ENCODE assay signal across 1 cellular context in the genomic region with DNA sequence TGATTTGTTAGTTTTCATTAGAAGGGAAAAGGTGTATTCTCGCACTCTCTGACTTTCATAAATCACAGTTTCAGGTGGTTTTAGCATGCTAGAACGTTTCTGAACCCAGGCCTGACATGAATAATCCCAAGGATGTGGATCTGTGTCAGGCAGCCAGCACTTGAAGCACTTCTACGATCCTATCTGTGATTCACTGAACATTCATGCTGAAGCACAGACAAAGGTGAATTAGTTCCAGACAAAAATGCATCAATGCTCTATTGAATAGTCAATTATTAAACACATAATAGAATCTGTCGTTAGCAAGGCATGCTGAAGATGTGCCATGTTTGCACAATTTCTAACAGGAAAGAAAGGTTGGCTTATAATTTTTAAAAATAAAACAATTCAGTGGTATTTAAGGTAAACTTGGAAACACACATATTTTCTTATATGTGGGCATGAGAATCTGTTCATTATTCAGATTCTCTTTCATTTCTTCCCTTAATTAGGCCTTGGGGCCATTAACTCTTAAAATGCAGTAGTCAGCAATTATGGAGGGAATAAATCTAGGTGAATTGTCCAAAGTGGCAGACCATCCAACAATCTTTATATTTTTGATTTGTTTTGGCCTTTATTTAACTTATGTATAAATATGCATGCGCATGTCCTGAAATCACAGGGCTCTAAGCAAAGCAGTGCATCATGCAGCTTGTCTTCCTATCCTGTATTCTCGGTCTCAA.
TF ChIP-seq lines count a peak whose summit lies in the region.

No MANE protein-coding gene starts in this region.

TF ChIP-seq in IMR-90, 13 proteins besides CTCF, POLR2A, EP300 and RAD21:
- TF ChIP-seq MAFK (IDR thresholded peaks at IDR 0.05; ENCODE audit: low read depth, low read length) (peak; percentile 88), MXI1 (IDR thresholded peaks at IDR 0.05; ENCODE audit: borderline replicate concordance, low read depth, low read length) (no peak), FOS (IDR thresholded peaks at IDR 0.05; ENCODE audit: low read depth, low read length) (no peak)
